In genomic region chr21:42892931-42893660, GRCh38 we compare ENCODE assay signal across 1 cellular context.
TF ChIP-seq lines count a peak whose summit lies in the region.

Gene NDUFV3, plus strand, starts transcription at chr21:42893309. Its CDS starts 25 bp downstream, at chr21:42893334.

TF ChIP-seq in HepG2, 621 proteins besides CTCF, POLR2A, EP300 and RAD21 (continued from another document and continues in another):
- TF ChIP-seq ZNF142 (CRISPR knock-in tag; IDR thresholded peaks at IDR 0.05) (peak; percentile 80), TRIM24 (CRISPR knock-in tag; IDR thresholded peaks at IDR 0.05) (no peak), ZBTB39 (CRISPR knock-in tag; IDR thresholded peaks at IDR 0.05) (no peak; the same call in 1 of the 2 replicates), ZNF556 (CRISPR knock-in tag; IDR thresholded peaks at IDR 0.05; ENCODE audit: borderline replicate concordance) (no peak; the same call in 1 of the 2 replicates), ZNF747 (CRISPR knock-in tag; IDR thresholded peaks at IDR 0.05; ENCODE audit: borderline replicate concordance) (peak; percentile 93), ZNF382 (CRISPR knock-in tag; IDR thresholded peaks at IDR 0.05; ENCODE audit: borderline replicate concordance) (no peak), ZBTB21 (CRISPR knock-in tag; IDR thresholded peaks at IDR 0.05) (no peak), ZNF607 (CRISPR knock-in tag; IDR thresholded peaks at IDR 0.05; ENCODE audit: borderline replicate concordance) (peak; percentile 66; the same call in 1 of the 2 replicates), EED (CRISPR knock-in tag; IDR thresholded peaks at IDR 0.05) (no peak), FOSL1 (CRISPR knock-in tag; IDR thresholded peaks at IDR 0.05; ENCODE audit: borderline replicate concordance) (0 out of 2 replicates have a peak, but pooled peaks have one; percentile 12), ZNF569 (CRISPR knock-in tag; IDR thresholded peaks at IDR 0.05; ENCODE audit: borderline replicate concordance) (peak; percentile 43; the same call in 1 of the 2 replicates), ZNF350 (CRISPR knock-in tag; IDR thresholded peaks at IDR 0.05; ENCODE audit: borderline replicate concordance, low read depth) (peak; percentile 78; the same call in 1 of the 2 replicates), ZFP36 (IDR thresholded peaks at IDR 0.05; ENCODE audit: borderline replicate concordance, low read depth, low read length, partially characterized antibody) (no peak), U2AF1 (optimal IDR thresholded peaks at IDR 0.05; ENCODE audit: low read depth, low read length) (peak; percentile 26), ZBED4 (CRISPR knock-in tag; IDR thresholded peaks at IDR 0.05; ENCODE audit: borderline replicate concordance) (no peak), ELF4 (CRISPR knock-in tag; IDR thresholded peaks at IDR 0.05; ENCODE audit: borderline replicate concordance) (no peak), NCOR1 (IDR thresholded peaks at IDR 0.05; ENCODE audit: borderline replicate concordance, low read length) (no peak; the same call in 1 of the 2 replicates), DNMT1 (CRISPR knock-in tag; IDR thresholded peaks at IDR 0.05) (peak; percentile 74; the same call in 1 of the 2 replicates), ZNF570 (CRISPR knock-in tag; IDR thresholded peaks at IDR 0.05; ENCODE audit: borderline replicate concordance) (peak; percentile 81; the same call in 1 of the 2 replicates), ARID5B (CRISPR knock-in tag; IDR thresholded peaks at IDR 0.05) (0 out of 2 replicates have a peak, but pooled peaks have one; percentile 19), SOX6 (IDR thresholded peaks at IDR 0.05) (no peak), SOX6 (CRISPR knock-in tag; IDR thresholded peaks at IDR 0.05) (peak; percentile 52), ZNF598 (CRISPR knock-in tag; IDR thresholded peaks at IDR 0.05; ENCODE audit: borderline replicate concordance) (peak; percentile 97), ZNF562 (CRISPR knock-in tag; IDR thresholded peaks at IDR 0.05; ENCODE audit: borderline replicate concordance) (no peak), HOXA5 (CRISPR knock-in tag; IDR thresholded peaks at IDR 0.05) (peak; percentile 66; the same call in 1 of the 2 replicates), FUBP1 (CRISPR knock-in tag; IDR thresholded peaks at IDR 0.05; ENCODE audit: borderline replicate concordance) (no peak), RNF2 (conservative IDR thresholded peaks at IDR 0.05; ENCODE audit: low read depth) (0 out of 2 replicates have a peak, but pooled peaks have one; percentile 42), ZNF160 (CRISPR knock-in tag; IDR thresholded peaks at IDR 0.05) (no peak), CREBL2 (CRISPR knock-in tag; IDR thresholded peaks at IDR 0.05; ENCODE audit: borderline replicate concordance) (no peak), ZSCAN31 (CRISPR knock-in tag; IDR thresholded peaks at IDR 0.05; ENCODE audit: low read depth) (peak; percentile 58; the same call in 1 of the 2 replicates), ARID4A (CRISPR knock-in tag; IDR thresholded peaks at IDR 0.05; ENCODE audit: borderline replicate concordance) (peak; percentile 84), ZNF451 (CRISPR knock-in tag; IDR thresholded peaks at IDR 0.05) (peak; percentile 91)
